Comparison of ENCODE assay signal across 16 cellular contexts in the genomic region with DNA sequence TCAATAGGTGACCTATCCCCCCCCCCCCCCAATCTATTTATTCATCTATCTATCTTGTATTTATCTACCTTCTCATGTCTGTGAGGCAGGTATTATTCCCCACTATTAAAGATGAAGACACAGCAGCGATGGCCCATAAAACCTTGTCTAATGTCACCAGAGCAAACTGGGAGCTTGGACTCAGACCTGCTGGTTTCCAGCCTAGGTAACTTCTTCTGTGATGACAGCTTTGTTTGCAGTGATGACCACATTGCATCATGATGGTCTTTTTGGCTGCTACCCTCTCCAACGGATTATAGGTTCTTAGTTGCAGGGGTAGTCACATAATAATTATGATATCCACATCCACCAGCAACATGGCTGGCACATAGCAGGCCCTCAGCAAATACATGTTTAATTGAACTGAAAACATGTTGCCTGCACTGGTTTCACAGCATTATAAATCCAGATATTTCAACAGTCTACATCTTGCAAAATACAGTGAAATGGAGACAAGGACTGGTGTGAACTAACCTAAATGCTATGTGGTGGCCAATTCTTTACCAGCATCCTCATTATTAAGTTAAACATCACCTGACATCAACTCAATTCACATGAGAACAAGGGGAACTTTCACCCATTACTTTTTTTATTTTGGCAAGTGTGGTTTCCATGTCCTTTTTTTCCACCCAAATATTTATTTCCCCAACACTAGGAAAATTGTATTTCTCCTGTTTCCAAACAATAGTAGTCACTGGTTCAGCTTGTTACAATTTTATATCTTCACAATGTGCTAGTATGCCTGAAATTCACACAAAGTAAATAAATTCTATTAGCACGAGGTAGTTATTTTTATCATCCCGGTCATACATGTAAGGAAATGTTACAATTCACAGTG.
DNase-seq lines count a peak whose midpoint lies in the region; ATAC-seq and TF ChIP-seq lines count a peak whose summit lies in the region.
"Had no signal": no experiment of that assay in that cellular context is flagged by ENCODE, and none has a peak within 500 bp of the region (broad histone marks: within the 10 kb centered on the region; RNA-seq: fewer than 3 reads in every experiment).

No MANE protein-coding gene starts in this region.

- no peak overlapping the region for H3K9ac ChIP-seq in IMR-90 (ENCODE audit: low read depth, low read length)

- POLR2A ChIA-PET in AG04449 (lab: Yijun Ruan, JAX) = no interaction called here
- POLR2A ChIA-PET in IMR-90 (lab: Charles Lee; ENCODE audit: unreplicated experiment) = no interaction called here
- POLR2A ChIA-PET in activated CD4-positive, alpha-beta T cell treated with anti-CD3 and anti-CD28 coated beads for 36 hours (lab: Charles Lee) = no interaction called here

- peak overlapping the region; percentile 82; the same call in 1 of the 3 replicates for H2BK15ac ChIP-seq in IMR-90 (ENCODE audit: low read depth, low read length)

- no peaks in the 10 kb centered on the region for H3K79me1 ChIP-seq in IMR-90 (ENCODE audit: low read depth in 1 of 2, low read length in 2 of 2)

- no peak for TF ChIP-seq RAD21 in IMR-90 (IDR thresholded peaks at IDR 0.05; ENCODE audit: low read length)

- dilution Hi-C loops in IMR-90 (cut with HindIII; ENCODE audit: low sequenced_read_pairs, unreplicated experiment) = no loop called here

- no peaks in the 10 kb centered on the region for H3K27me3 Mint-ChIP-seq in activated CD4-positive, alpha-beta T cell treated with anti-CD3 and anti-CD28 coated beads for 36 hours
- H3K27me3 Mint-ChIP-seq: stimulated activated naive CD8-positive, alpha-beta T cell treated with anti-CD3 and anti-CD28 coated beads, Interleukin-15, Interleukin-2, amounts not matched to agents 100 ng/mL and 50 ng/mL, for 24 hours had no signal

- H3K27me3 ChIP-seq in IMR-90 (ENCODE audit: control insufficient read depth, insufficient read depth, low read length) (no peaks in the 10 kb centered on the region), ascending aorta (no peaks in the 10 kb centered on the region), esophagus squamous epithelium (no peaks in the 10 kb centered on the region), suprapubic skin (no peaks in the 10 kb centered on the region)
- H3K27me3 ChIP-seq: Peyer's patch, upper lobe of right lung had no signal

- H2AK9ac ChIP-seq in IMR-90 (replicated peaks; ENCODE audit: low read depth, low read length, poor library complexity) = peak overlapping the region; percentile 60

- H2AK5ac ChIP-seq in IMR-90 (ENCODE audit: low read depth, low read length) = peak overlapping the region; percentile 70; the same call in 1 of the 2 replicates

- DNase-seq in AG04449 (ENCODE audit: low read depth, low spot score) = peak; percentile 12
- peak; percentile 66 for DNase-seq in IMR-90
- DNase-seq in choroid plexus epithelial cell (ENCODE audit: low read depth) = peak; percentile 61
- peak; percentile 24 for DNase-seq in kidney tubule cell (ENCODE audit: low spot score)
- DNase-seq in ascending aorta (ENCODE audit: low spot score in 2 of 2) = no peak
- no peak for DNase-seq in esophagus squamous epithelium (lab: John Stamatoyannopoulos, UW)
- DNase-seq in suprapubic skin (ENCODE audit: low spot score in 2 of 2) = no peak
- DNase-seq in activated CD4-positive, alpha-beta T cell treated with anti-CD3 and anti-CD28 coated beads for 36 hours = no peak
- DNase-seq: activated CD4-positive, alpha-beta T cell treated with anti-CD3 and anti-CD28 coated beads for 4 hours; activated gamma-delta T cell; amygdala; islet precursor cell; Peyer's patch; upper lobe of right lung had no signal

- peaks cover 3% of the 10 kb centered on the region; the same call in 1 of the 2 replicates for H4K20me1 ChIP-seq in IMR-90 (ENCODE audit: insufficient read depth, low read length)

- H3K4me3 ChIP-seq in AG04449 (ENCODE audit: low read depth, low read length) (no peak overlapping the region), IMR-90 (ENCODE audit: insufficient read depth, low read depth, low read length) (no peak overlapping the region), choroid plexus epithelial cell (ENCODE audit: low read depth, low read length) (no peak overlapping the region), ascending aorta (no peak overlapping the region), esophagus squamous epithelium (no peak overlapping the region), suprapubic skin (no peak overlapping the region)
- H3K4me3 ChIP-seq: Peyer's patch, upper lobe of right lung had no signal

- peak overlapping the region; percentile 84 for H2BK5ac ChIP-seq in IMR-90 (ENCODE audit: low read depth, low read length, poor library complexity, severe bottlenecking)

- no peak overlapping the region for H3K4me3 Mint-ChIP-seq in activated CD4-positive, alpha-beta T cell treated with anti-CD3 and anti-CD28 coated beads for 36 hours
- H3K4me3 Mint-ChIP-seq: neural crest cell; stimulated activated naive CD8-positive, alpha-beta T cell treated with anti-CD3 and anti-CD28 coated beads, Interleukin-15, Interleukin-2, amounts not matched to agents 100 ng/mL and 50 ng/mL, for 24 hours had no signal

- no CpG with 5 or more reads among the region's 4 CpGs for WGBS in IMR-90 (ENCODE audit: extremely low coverage in 2 of 2, insufficient read length in 1 of 2), 2 experiments
- WGBS in esophagus squamous epithelium, 2 donors = 31 to 39% methylated on average over 4 of the region's 4 CpGs
- WGBS in suprapubic skin = 47% methylated on average over 4 of the region's 4 CpGs

- H2BK20ac ChIP-seq in IMR-90 (ENCODE audit: low read depth, low read length) = peak overlapping the region; percentile 80

- H3K4me2 ChIP-seq in IMR-90 (ENCODE audit: low read depth, low read length) = peak overlapping the region; percentile 18; the same call in 1 of the 2 replicates

- peak overlapping the region in 1 of 2 experiments; percentile 69; a peak in 2 of 4 replicates for H4K8ac ChIP-seq in IMR-90 (ENCODE audit: low read depth in 2 of 2, low read length in 2 of 2)

- H3K4me1 ChIP-seq in IMR-90 (ENCODE audit: control insufficient read depth, insufficient read depth, low read length) = peaks cover 6% of the 10 kb centered on the region
- H3K4me1 ChIP-seq in ascending aorta = no peaks in the 10 kb centered on the region
- peaks cover 0 to 3% (median 0%) of the 10 kb centered on the region in 3 donors for H3K4me1 ChIP-seq in esophagus squamous epithelium
- peaks cover 7% of the 10 kb centered on the region for H3K4me1 ChIP-seq in suprapubic skin
- H3K4me1 ChIP-seq: Peyer's patch, upper lobe of right lung had no signal

- H2BK120ac ChIP-seq in IMR-90 (ENCODE audit: low read depth, low read length) = peak overlapping the region; percentile 82

- peak overlapping the region; percentile 63; the same call in 1 of the 2 replicates for H3K23ac ChIP-seq in IMR-90 (ENCODE audit: low read depth, low read length)

- H2AFZ ChIP-seq in IMR-90 (replicated peaks; ENCODE audit: low read length, poor library complexity) = no peak overlapping the region

- no peak overlapping the region for H3K27ac Mint-ChIP-seq in activated CD4-positive, alpha-beta T cell treated with anti-CD3 and anti-CD28 coated beads for 36 hours
- H3K27ac Mint-ChIP-seq: stimulated activated naive CD8-positive, alpha-beta T cell treated with anti-CD3 and anti-CD28 coated beads, Interleukin-15, Interleukin-2, amounts not matched to agents 100 ng/mL and 50 ng/mL, for 24 hours had no signal

- ATAC-seq in IMR-90 (ENCODE audit: low read depth) = peak; percentile 63
- no peak for ATAC-seq in activated CD4-positive, alpha-beta T cell treated with anti-CD3 and anti-CD28 coated beads for 36 hours
- ATAC-seq: upper lobe of right lung had no signal

- H3K9me3 Mint-ChIP-seq in activated CD4-positive, alpha-beta T cell treated with anti-CD3 and anti-CD28 coated beads for 36 hours (ENCODE audit: low read depth) = no peaks in the 10 kb centered on the region

- in situ Hi-C loops in IMR-90 (cut with MboI; ENCODE audit: low sequenced_read_pairs) = no loop called here

- no peak for TF ChIP-seq EP300 in suprapubic skin (IDR thresholded peaks at IDR 0.05)

- H3K9me3 ChIP-seq in IMR-90 (ENCODE audit: control insufficient read depth, insufficient read depth, low read length) = no peaks in the 10 kb centered on the region
- no peaks in the 10 kb centered on the region for H3K9me3 ChIP-seq in ascending aorta
- H3K9me3 ChIP-seq in esophagus squamous epithelium = no peaks in the 10 kb centered on the region
- H3K9me3 ChIP-seq in suprapubic skin = no peaks in the 10 kb centered on the region
- H3K9me3 ChIP-seq: Peyer's patch, upper lobe of right lung had no signal

- intact Hi-C loops in IMR-90 (cut with micrococcal nuclease) = loop anchor here (1.0 to 10.0 kb wide), 3 partner anchors 459 to 1265 kb away; no protein-coding TSS in a partner anchor
- intact Hi-C loops in ascending aorta (cut with DNase I) = no loop called here
- intact Hi-C loops in esophagus squamous epithelium (cut with DNase I) = no loop called here
- intact Hi-C loops in activated CD4-positive, alpha-beta T cell treated with anti-CD3 and anti-CD28 coated beads for 36 hours (cut with DNase I, micrococcal nuclease) = no loop called here

- H3K27ac ChIP-seq in IMR-90 (ENCODE audit: insufficient read depth, low read length) (peak overlapping the region; percentile 64; the same call in 1 of the 2 replicates), ascending aorta (no peak overlapping the region), esophagus squamous epithelium (no peak overlapping the region), suprapubic skin (no peak overlapping the region)
- H3K27ac ChIP-seq: Peyer's patch, upper lobe of right lung had no signal

- no peaks in the 10 kb centered on the region for H3K36me3 Mint-ChIP-seq in activated CD4-positive, alpha-beta T cell treated with anti-CD3 and anti-CD28 coated beads for 36 hours (ENCODE audit: low read depth)

- peak overlapping the region; percentile 69 for H3K4ac ChIP-seq in IMR-90 (ENCODE audit: low read depth, low read length)

- H3K14ac ChIP-seq in IMR-90 (replicated peaks; ENCODE audit: low read depth, low read length) = peak overlapping the region; percentile 22

- peaks cover 4% of the 10 kb centered on the region for H3K9me1 ChIP-seq in IMR-90 (ENCODE audit: insufficient read depth, low read length)

- peak overlapping the region; percentile 52 for H4K91ac ChIP-seq in IMR-90 (ENCODE audit: insufficient read depth, low read depth, low read length)

- no peak for TF ChIP-seq CTCF in AG04449 (IDR thresholded peaks at IDR 0.05; ENCODE audit: insufficient read depth, low read length, missing control alignments)
- TF ChIP-seq CTCF in IMR-90 (conservative IDR thresholded peaks at IDR 0.05; ENCODE audit: low read depth, low read length) = no peak
- no peak for TF ChIP-seq CTCF in choroid plexus epithelial cell (conservative IDR thresholded peaks at IDR 0.05; ENCODE audit: low read depth, low read length)
- TF ChIP-seq CTCF in ascending aorta (IDR thresholded peaks at IDR 0.05) = no peak
- no peak for TF ChIP-seq CTCF in esophagus squamous epithelium (IDR thresholded peaks at IDR 0.05)
- no peak for TF ChIP-seq CTCF in suprapubic skin (IDR thresholded peaks at IDR 0.05)

- H3K56ac ChIP-seq in IMR-90 (ENCODE audit: extremely low read depth, insufficient read depth, low read length) = no peak overlapping the region

- BruUV-seq in IMR-90 (replicated peaks; lab: Mats Ljungman, UMichigan) = no TSS peak

- TF ChIP-seq POLR2A in IMR-90 (IDR thresholded peaks at IDR 0.05; ENCODE audit: low read depth, low read length) = no peak
- TF ChIP-seq POLR2A in esophagus squamous epithelium (IDR thresholded peaks at IDR 0.05) = no peak
- TF ChIP-seq POLR2A in suprapubic skin (IDR thresholded peaks at IDR 0.05) = no peak

- H3K36me3 ChIP-seq in IMR-90 (ENCODE audit: control insufficient read depth, insufficient read depth, low read length) = no peaks in the 10 kb centered on the region
- no peaks in the 10 kb centered on the region for H3K36me3 ChIP-seq in ascending aorta
- no peaks in the 10 kb centered on the region for H3K36me3 ChIP-seq in esophagus squamous epithelium
- H3K36me3 ChIP-seq in suprapubic skin = no peaks in the 10 kb centered on the region
- H3K36me3 ChIP-seq: Peyer's patch, upper lobe of right lung had no signal

- peak overlapping the region; percentile 5; the same call in 1 of the 2 replicates for H3K18ac ChIP-seq in IMR-90 (ENCODE audit: low read depth, low read length)

- H3K4me1 Mint-ChIP-seq in activated CD4-positive, alpha-beta T cell treated with anti-CD3 and anti-CD28 coated beads for 36 hours = no peaks in the 10 kb centered on the region

- peak overlapping the region; percentile 46; the same call in 1 of the 2 replicates for H4K5ac ChIP-seq in IMR-90 (ENCODE audit: low read depth, low read length)

- CTCF ChIA-PET in AG04449 (lab: Yijun Ruan, JAX) = interaction anchor here (0.8 to 2.9 kb wide), 12 partner anchors 12 to 1819 kb away, joined by 3 to 14 read pairs (median 3); no protein-coding TSS in a partner anchor
- CTCF ChIA-PET in IMR-90 (lab: Yijun Ruan, JAX) = interaction anchor here (0.5 to 1.5 kb wide), 6 partner anchors 8 to 679 kb away, joined by 3 to 4 read pairs (median 3); no protein-coding TSS in a partner anchor
- CTCF ChIA-PET in activated CD4-positive, alpha-beta T cell treated with anti-CD3 and anti-CD28 coated beads for 36 hours (lab: Charles Lee) = interaction anchor here (0.6 kb wide), 1 partner anchor 402 kb away, joined by 3 read pairs; no protein-coding TSS in a partner anchor

Comparison
In these comparisons a context has a peak if more than half of its experiments do, and no peak if none do; other contexts are left out.
1. DNase-seq: peak in AG04449 (single experiment), IMR-90 (single experiment), choroid plexus epithelial cell (single experiment) and kidney tubule cell (single experiment); none in ascending aorta (0 of 2), esophagus squamous epithelium (single experiment), suprapubic skin (0 of 2) and activated CD4-positive, alpha-beta T cell treated with anti-CD3 and anti-CD28 coated beads for 36 hours (single experiment).